In genomic region chr1:173590557-173590956, GRCh38 we compare ENCODE assay signal across 27 cellular contexts. TPM values are rescaled to one million over a fixed set of nuclear protein-coding genes. Genes with fewer than 3 reads are reported as not detected.
DNase-seq lines count a peak whose midpoint lies in the region; ATAC-seq, FAIRE-seq and TF ChIP-seq lines count a peak whose summit lies in the region.
"Had no signal": no experiment of that assay in that cellular context is flagged by ENCODE, and none has a peak within 500 bp of the region (broad histone marks: within the 10 kb centered on the region; RNA-seq: fewer than 3 reads in every experiment).

No MANE protein-coding gene starts in this region.

- no peak for FAIRE-seq in HTR-8/SVneo (lab: Jason Lieb, UNC)

- no peaks in the 10 kb centered on the region for H3K4me1 ChIP-seq in A673 (ENCODE audit: insufficient read depth, low read length, poor library complexity, severe bottlenecking)
- H3K4me1 ChIP-seq: body of pancreas, gastroesophageal sphincter, prostate gland, SJSA1, uterus had no signal

- no TSS peak for BruUV-seq in A673 (replicated peaks; lab: Mats Ljungman, UMichigan)

- POLR2A ChIA-PET in A673 (lab: Charles Lee; ENCODE audit: low non-redundant PET) = no interaction called here
- POLR2A ChIA-PET in RWPE1 (lab: Yijun Ruan, JAX; ENCODE audit: low non-redundant PET) = no interaction called here

- peak; percentile 51 for DNase-seq in A673 (ENCODE audit: low spot score)
- DNase-seq in HTR-8/SVneo (ENCODE audit: insufficient read length, low spot score) = peak; percentile 7
- DNase-seq in RWPE1 (ENCODE audit: low spot score) = peak; percentile 23
- DNase-seq in dermis blood vessel endothelial cell = peak; percentile 16
- DNase-seq in stimulated activated CD4-positive, alpha-beta T cell treated with anti-CD3 and anti-CD28 coated beads, Interleukin-12 subunit alpha, Interleukin-12 subunit beta, amount 100 ng/mL, for 4 hours = no peak
- DNase-seq in NCI-H2196 treated with DMSO at 0.1 percent for 48 hours (lab: John Stamatoyannopoulos, UW; ENCODE audit: unreplicated experiment) = no peak
- DNase-seq in NCI-H2029 treated with DMSO at 0.1 percent for 48 hours (lab: John Stamatoyannopoulos, UW) = no peak
- DNase-seq: activated CD4-positive, CD25-positive, alpha-beta regulatory T cell; activated CD8-positive, alpha-beta memory T cell treated with anti-CD3 and anti-CD28 coated beads for 24 hours; activated naive CD4-positive, alpha-beta T cell treated with anti-CD3 and anti-CD28 coated beads, Interleukin-2, amount 50 U/mL, for 16 hours; activated T-cell treated with anti-CD3 and anti-CD28 coated beads, Interleukin-2, amount 50 U/mL, for 48 hours; body of pancreas; KBM-7; NCI-H1417 treated with DMSO at 0.1 percent for 48 hours; NCI-H2171; stimulated activated CD4-positive, alpha-beta T cell treated with anti-CD3 and anti-CD28 coated beads, Interleukin-4, amount 100 ng/mL, for 24 hours; uterus had no signal

- intact Hi-C loops in A673 (cut with micrococcal nuclease; ENCODE audit: unreplicated experiment) = no loop called here

- no peak overlapping the region for H3K4me3 ChIP-seq in A673 (ENCODE audit: low read depth, low read length, poor library complexity, severe bottlenecking)
- H3K4me3 ChIP-seq: body of pancreas, gastroesophageal sphincter, prostate gland, SJSA1, smooth muscle cell, uterus had no signal

- CTCF ChIA-PET in A673 (lab: Charles Lee) (no interaction called here), RWPE1 (lab: Yijun Ruan, JAX) (no interaction called here)

- TF ChIP-seq CTCF in A673 (conservative IDR thresholded peaks at IDR 0.05; ENCODE audit: low read depth, low read length) = no peak
- no peak for TF ChIP-seq CTCF in RWPE1 (conservative IDR thresholded peaks at IDR 0.05; ENCODE audit: low read depth)

- H3K27me3 ChIP-seq in A673 (replicated peaks; ENCODE audit: insufficient read depth, low read depth, low read length, poor library complexity) = no peaks in the 10 kb centered on the region
- H3K27me3 ChIP-seq: body of pancreas, gastroesophageal sphincter, SJSA1, uterus had no signal

- no peaks in the 10 kb centered on the region for H3K36me3 ChIP-seq in A673 (ENCODE audit: insufficient read depth, low read length, poor library complexity, severe bottlenecking)
- H3K36me3 ChIP-seq: gastroesophageal sphincter, prostate gland, SJSA1, uterus had no signal

- H3K27ac ChIP-seq in A673 (ENCODE audit: low read depth, low read length, poor library complexity, severe bottlenecking) (no peak overlapping the region), RWPE1 (no peak overlapping the region)
- H3K27ac ChIP-seq: body of pancreas, C4-2B, gastroesophageal sphincter, HL-60, prostate gland, SJSA1, uterus had no signal

- ATAC-seq in HG03196 (IDR thresholded peaks at IDR 0.05; ENCODE audit: unreplicated experiment) = no peak
- ATAC-seq: body of pancreas, gastroesophageal sphincter, HCT116 had no signal

- H3K9me3 ChIP-seq in A673 (ENCODE audit: low read depth, low read length, poor library complexity, severe bottlenecking) = no peaks in the 10 kb centered on the region
- H3K9me3 ChIP-seq: body of pancreas, gastroesophageal sphincter, prostate gland, SJSA1, uterus had no signal

RNA-seq across cellular contexts. Expression of gene SLC9C2, which starts 12.3 kb away (rescaled TPM):
- not detected in 2 replicates for total RNA-seq in A673 (2021)
- not detected in 2 replicates for total RNA-seq in dermis blood vessel endothelial cell
- total RNA-seq: body of pancreas; epithelial cell of proximal tubule; gastroesophageal sphincter; SJSA1; smooth muscle cell; T-helper 2 cell treated with Interferon-gamma antibody and Interleukin-4, amounts not matched to agents 100 ng/mL and 5 ng/mL, for 36 hours had no signal

RNA-seq across cellular contexts. Expression of gene TEX50, which starts 44.6 kb away (rescaled TPM):
- total RNA-seq in A673 (2021) (not detected in 2 replicates), dermis blood vessel endothelial cell (not detected in 2 replicates)
- total RNA-seq: body of pancreas; epithelial cell of proximal tubule; gastroesophageal sphincter; SJSA1; T-helper 2 cell treated with Interferon-gamma antibody and Interleukin-4, amounts not matched to agents 100 ng/mL and 5 ng/mL, for 36 hours; uterus had no signal

Comparison
In these comparisons a context has a peak if more than half of its experiments do, and no peak if none do; other contexts are left out.
1. DNase-seq: peak in A673 (single experiment), HTR-8/SVneo (single experiment), RWPE1 (single experiment) and dermis blood vessel endothelial cell (single experiment); none in stimulated activated CD4-positive, alpha-beta T cell treated with anti-CD3 and anti-CD28 coated beads, Interleukin-12 subunit alpha, Interleukin-12 subunit beta, amount 100 ng/mL, for 4 hours (single experiment), NCI-H2196 treated with DMSO at 0.1 percent for 48 hours (single experiment) and NCI-H2029 treated with DMSO at 0.1 percent for 48 hours (single experiment).